In genomic region chrX:70336767-70337166, GRCh38 we compare ENCODE assay signal across 16 cellular contexts. TPM values are rescaled to one million over a fixed set of nuclear protein-coding genes. Genes with fewer than 3 reads are reported as not detected.
DNase-seq lines count a peak whose midpoint lies in the region; ATAC-seq, FAIRE-seq and TF ChIP-seq lines count a peak whose summit lies in the region.
"Had no signal": no experiment of that assay in that cellular context is flagged by ENCODE, and none has a peak within 500 bp of the region (broad histone marks: within the 10 kb centered on the region; RNA-seq: fewer than 3 reads in every experiment).

No MANE protein-coding gene starts in this region.

- no peak for TF ChIP-seq CTCF in kidney (IDR thresholded peaks at IDR 0.05; ENCODE audit: borderline replicate concordance, extremely low read depth, insufficient read depth)
- no peak for TF ChIP-seq CTCF in endothelial cell (IDR thresholded peaks at IDR 0.05; ENCODE audit: unreplicated experiment)

- H3K4me1 ChIP-seq in kidney (ENCODE audit: control insufficient read depth in 1 of 2, insufficient read depth in 1 of 2, low read depth in 1 of 2, low read length in 2 of 2) = no peaks in the 10 kb centered on the region

- intact Hi-C loops in kidney (cut with DNase I) = no loop called here

- no peak overlapping the region for H3K4me3 Mint-ChIP-seq in endothelial cell (ENCODE audit: unreplicated experiment)

- no peaks in the 10 kb centered on the region for H3K36me3 Mint-ChIP-seq in endothelial cell (ENCODE audit: low read depth, unreplicated experiment)

- H3K4me1 Mint-ChIP-seq in endothelial cell (ENCODE audit: unreplicated experiment) = no peaks in the 10 kb centered on the region

- H3K27me3 Mint-ChIP-seq in endothelial cell (ENCODE audit: unreplicated experiment) = no peaks in the 10 kb centered on the region

- no peaks in the 10 kb centered on the region for H3K9me3 Mint-ChIP-seq in endothelial cell (ENCODE audit: unreplicated experiment)

- H3K27ac Mint-ChIP-seq in endothelial cell (ENCODE audit: unreplicated experiment) = no peak overlapping the region

- H3K9ac ChIP-seq in kidney (ENCODE audit: low read length in 2 of 2) = no peak overlapping the region

- no peaks in the 10 kb centered on the region for H3K9me3 ChIP-seq in kidney (ENCODE audit: control insufficient read depth in 1 of 2, low read length in 2 of 2)

- H3K36me3 ChIP-seq in kidney (ENCODE audit: control insufficient read depth in 1 of 2, insufficient read depth in 2 of 2, low read length in 2 of 2) = no peaks in the 10 kb centered on the region

- FAIRE-seq in kidney (lab: Jason Lieb, UNC) = no peak
- FAIRE-seq: bronchial epithelial cell, H1, keratinocyte had no signal

- H3K27ac ChIP-seq in kidney (ENCODE audit: low read depth in 2 of 2, low read length in 2 of 2) = no peak overlapping the region

- DNase-seq in MV-4-11 (lab: John Stamatoyannopoulos, UW) (peak; percentile 70), nucleus accumbens (lab: John Stamatoyannopoulos, UW) (no peak), NCI-H748 (lab: John Stamatoyannopoulos, UW; ENCODE audit: unreplicated experiment) (no peak), kidney (no peak), endothelial cell (ENCODE audit: low spot score) (no peak)
- DNase-seq: NCI-H1048, SHP77 had no signal

- H3K4me3 ChIP-seq in kidney (ENCODE audit: low read length in 2 of 2) = no peak overlapping the region

- peak; percentile 100 for ATAC-seq in GM18508 (IDR thresholded peaks at IDR 0.05; ENCODE audit: insufficient read depth, unreplicated experiment)
- peak; percentile 100 for ATAC-seq in GM19455 (IDR thresholded peaks at IDR 0.05; ENCODE audit: unreplicated experiment)
- ATAC-seq in HG02973 (IDR thresholded peaks at IDR 0.05; ENCODE audit: unreplicated experiment) = peak; percentile 100

RNA-seq across cellular contexts. Expression of gene KIF4A, which starts 46.9 kb away (rescaled TPM):
- total RNA-seq in kidney = 0.35 TPM
- polyA plus RNA-seq in kidney (ENCODE audit: insufficient read depth, low read depth, low replicate concordance) = 0.13 TPM
- total RNA-seq in endothelial cell (ENCODE audit: unreplicated experiment) = 7.6 TPM

RNA-seq across cellular contexts. Expression of gene PDZD11, which starts 47.0 kb away (rescaled TPM):
- total RNA-seq in kidney = 31.3 TPM
- 74.6 TPM for polyA plus RNA-seq in kidney (ENCODE audit: insufficient read depth, low read depth, low replicate concordance)
- total RNA-seq in endothelial cell (ENCODE audit: unreplicated experiment) = 54.3 TPM

RNA-seq across cellular contexts. Expression of gene RAB41, which starts 54.8 kb away (rescaled TPM):
- total RNA-seq in kidney (not detected), endothelial cell (ENCODE audit: unreplicated experiment) (not detected)
- not detected for polyA plus RNA-seq in kidney (ENCODE audit: insufficient read depth, low read depth, low replicate concordance)
- total RNA-seq: activated CD8-positive, alpha-beta memory T cell treated with anti-CD3 and anti-CD28 coated beads for 36 hours; bronchial epithelial cell; fibroblast of lung; H1; pulmonary artery endothelial cell had no signal
- polyA plus RNA-seq: fibroblast of lung, H1, keratinocyte had no signal
